ENCODE assay signal across 1 cellular context in genomic region chr1:212101735-212102134, GRCh38.
TF ChIP-seq lines count a peak whose summit lies in the region.

No MANE protein-coding gene starts in this region.

TF ChIP-seq in HepG2, 621 proteins besides CTCF, POLR2A, EP300 and RAD21 (continued from another document):
- no peak for TF ChIP-seq DBP (CRISPR knock-in tag; IDR thresholded peaks at IDR 0.05; ENCODE audit: not compliant biosample characterization)
